Comparison of ENCODE assay signal across 9 cellular contexts in the genomic region with DNA sequence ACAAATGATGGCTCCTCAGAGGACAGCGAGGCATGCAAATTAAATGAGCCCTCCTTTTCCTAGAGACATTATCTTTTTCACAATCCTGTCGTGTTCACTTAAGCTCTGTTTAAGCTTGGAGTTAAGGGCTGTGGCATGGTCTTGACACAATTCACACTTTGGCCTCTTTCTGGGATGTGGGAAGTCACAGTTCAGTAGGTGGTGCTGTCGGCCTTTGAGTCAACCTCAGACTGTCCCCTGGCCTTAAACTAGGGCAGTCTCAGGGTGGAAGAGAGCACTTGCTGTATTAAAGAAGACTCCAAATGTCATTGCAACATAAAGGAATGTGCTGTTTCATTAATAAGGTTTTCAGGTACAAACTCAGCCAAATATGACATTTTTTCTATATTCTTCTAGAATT.
DNase-seq lines count a peak whose midpoint lies in the region; ATAC-seq and TF ChIP-seq lines count a peak whose summit lies in the region.
"Had no signal": no experiment of that assay in that cellular context is flagged by ENCODE, and none has a peak within 500 bp of the region (broad histone marks: within the 10 kb centered on the region; RNA-seq: fewer than 3 reads in every experiment).

No MANE protein-coding gene starts in this region.

- H3K4me3 Mint-ChIP-seq in stimulated activated effector memory CD8-positive, alpha-beta T cell treated with anti-CD3 and anti-CD28 coated beads, Interleukin-12 subunit alpha, Interleukin-12 subunit beta, amount 100 ng/mL, for 72 hours = no peak overlapping the region

- H3K36me3 Mint-ChIP-seq in stimulated activated effector memory CD8-positive, alpha-beta T cell treated with anti-CD3 and anti-CD28 coated beads, Interleukin-12 subunit alpha, Interleukin-12 subunit beta, amount 100 ng/mL, for 72 hours = no peaks in the 10 kb centered on the region

- 0 out of 2 replicates have a peak, but pooled peaks have one; percentile 28 for TF ChIP-seq CTCF in PC-9 (conservative IDR thresholded peaks at IDR 0.05)
- peak in 8 of 9 donors; percentile 26 to 64 (median 48) for TF ChIP-seq CTCF in heart right ventricle (IDR thresholded peaks at IDR 0.05)

- WGBS in heart right ventricle, 2 donors = 47 to 49% methylated on average over 3 of the region's 3 CpGs

- no peak overlapping the region for H3K27ac Mint-ChIP-seq in stimulated activated effector memory CD8-positive, alpha-beta T cell treated with anti-CD3 and anti-CD28 coated beads, Interleukin-12 subunit alpha, Interleukin-12 subunit beta, amount 100 ng/mL, for 72 hours

- H3K36me3 ChIP-seq in PC-9 (ENCODE audit: low read depth) (no peaks in the 10 kb centered on the region), heart right ventricle (no peaks in the 10 kb centered on the region)

- no peak overlapping the region for H3K4me3 ChIP-seq in PC-9
- H3K4me3 ChIP-seq in heart right ventricle = no peak overlapping the region
- H3K4me3 ChIP-seq: skin epidermis had no signal

- no peak overlapping the region for H3K4me2 ChIP-seq in PC-9

- peaks cover 36% of the 10 kb centered on the region for H3K4me1 Mint-ChIP-seq in stimulated activated effector memory CD8-positive, alpha-beta T cell treated with anti-CD3 and anti-CD28 coated beads, Interleukin-12 subunit alpha, Interleukin-12 subunit beta, amount 100 ng/mL, for 72 hours

- CTCF ChIA-PET in PC-9 (lab: Charles Lee) = no interaction called here

- no TSS peak for BruUV-seq in PC-9 (replicated peaks; lab: Mats Ljungman, UMichigan)

- H3K27me3 ChIP-seq in PC-9 (ENCODE audit: insufficient read depth, low read depth) (peaks cover 75% of the 10 kb centered on the region), heart right ventricle (peaks cover 0 to 76% (median 0%) of the 10 kb centered on the region in 7 donors)

- no peaks in the 10 kb centered on the region for H3K79me2 ChIP-seq in PC-9 (ENCODE audit: low read depth)

- intact Hi-C loops in PC-9 (cut with micrococcal nuclease; ENCODE audit: unreplicated experiment) (no loop called here), heart right ventricle (cut with DNase I) (loop anchor here in 1 of 10 donors (5.0 kb wide), 1 partner anchor 115 kb away; no protein-coding TSS in a partner anchor)

- no peak overlapping the region for H2AFZ ChIP-seq in PC-9

- H3F3A ChIP-seq in PC-9 (ENCODE audit: insufficient read depth, low read depth) = no peaks in the 10 kb centered on the region

- DNase-seq in CMK (ENCODE audit: low read depth) (peak; percentile 57), PC-9 (no peak), heart right ventricle (peak in 1 of 2 donors; percentile 30), D341Med (ENCODE audit: low spot score) (no peak), NCI-H524 treated with DMSO at 0.1 percent for 48 hours (lab: John Stamatoyannopoulos, UW) (no peak)
- no peak for DNase-seq in stimulated activated effector memory CD8-positive, alpha-beta T cell treated with anti-CD3 and anti-CD28 coated beads, Interleukin-12 subunit alpha, Interleukin-12 subunit beta, amount 100 ng/mL, for 72 hours (ENCODE audit: low spot score in 2 of 2)

- H4K20me1 ChIP-seq in PC-9 (ENCODE audit: insufficient read depth) = no peaks in the 10 kb centered on the region

- ATAC-seq in GM18517 (IDR thresholded peaks at IDR 0.05; ENCODE audit: unreplicated experiment) = peak; percentile 47
- peak; percentile 40 for ATAC-seq in HG02973 (IDR thresholded peaks at IDR 0.05; ENCODE audit: unreplicated experiment)
- ATAC-seq in heart right ventricle = peak in 7 of 8 donors; percentile 55 to 82 (median 73)
- peak; percentile 74 for ATAC-seq in stimulated activated effector memory CD8-positive, alpha-beta T cell treated with anti-CD3 and anti-CD28 coated beads, Interleukin-12 subunit alpha, Interleukin-12 subunit beta, amount 100 ng/mL, for 72 hours

- no peak overlapping the region for H3K27ac ChIP-seq in PC-9
- no peak overlapping the region for H3K27ac ChIP-seq in heart right ventricle
- H3K27ac ChIP-seq: skin epidermis had no signal

- no peaks in the 10 kb centered on the region for H3K9me3 Mint-ChIP-seq in stimulated activated effector memory CD8-positive, alpha-beta T cell treated with anti-CD3 and anti-CD28 coated beads, Interleukin-12 subunit alpha, Interleukin-12 subunit beta, amount 100 ng/mL, for 72 hours

- H3K4me1 ChIP-seq in PC-9 (replicated peaks; ENCODE audit: insufficient read depth) = no peaks in the 10 kb centered on the region
- peaks cover 0 to 17% (median 3%) of the 10 kb centered on the region in 9 donors for H3K4me1 ChIP-seq in heart right ventricle

- POLR2A ChIA-PET in PC-9 (lab: Charles Lee; ENCODE audit: unreplicated experiment) = no interaction called here

- no peaks in the 10 kb centered on the region for H3K9me2 ChIP-seq in PC-9 (ENCODE audit: insufficient read depth)

- H3K9me3 ChIP-seq in PC-9 (ENCODE audit: insufficient read depth, low read depth) = no peaks in the 10 kb centered on the region
- H3K9me3 ChIP-seq in heart right ventricle = no peaks in the 10 kb centered on the region
